Comparison of ENCODE assay signal across 21 cellular contexts in the genomic region with DNA sequence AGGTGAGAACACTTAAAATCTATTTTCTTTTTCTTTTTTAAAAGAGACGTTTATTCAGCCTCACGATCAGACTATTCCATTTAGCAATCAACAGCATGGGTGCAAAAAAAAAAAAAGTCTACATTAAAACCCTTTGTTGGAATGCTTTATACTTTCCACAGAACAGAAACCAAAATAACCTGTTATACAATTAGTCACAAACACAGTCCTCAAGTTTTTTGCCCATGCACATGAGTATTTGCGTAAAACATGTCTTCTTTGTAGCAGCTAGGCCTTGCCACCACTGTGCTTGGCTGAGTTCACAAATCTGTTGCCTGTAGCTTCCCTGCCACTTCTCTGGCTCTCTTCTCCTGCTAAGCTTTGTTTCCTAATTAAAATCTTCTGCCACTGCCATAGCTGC. TPM values are rescaled to one million over a fixed set of nuclear protein-coding genes. Genes with fewer than 3 reads are reported as not detected.
DNase-seq lines count a peak whose midpoint lies in the region; ATAC-seq, FAIRE-seq and TF ChIP-seq lines count a peak whose summit lies in the region.
"Had no signal": no experiment of that assay in that cellular context is flagged by ENCODE, and none has a peak within 500 bp of the region (broad histone marks: within the 10 kb centered on the region; RNA-seq: fewer than 3 reads in every experiment).

No MANE protein-coding gene starts in this region.

- no peaks in the 10 kb centered on the region; a peak in 1 of 5 replicates for H3K27me3 ChIP-seq in HepG2 (ENCODE audit: control insufficient read depth in 1 of 2, insufficient read depth in 2 of 2, low read length in 2 of 2)
- H3K27me3 ChIP-seq: BLaER1 treated with 17β-estradiol and CSF1 and Interleukin-3, amounts not matched to agents 10 nM and 100 nM; body of pancreas; Peyer's patch had no signal

- intact Hi-C loops in HepG2 (cut with micrococcal nuclease; ENCODE audit: unreplicated experiment): no loop called here

- no peak for TF ChIP-seq POLR2A in HepG2 (IDR thresholded peaks at IDR 0.05; ENCODE audit: insufficient read depth in 1 of 2, low read depth in 2 of 2, low read length in 2 of 2)

- no peaks in the 10 kb centered on the region for H3K4me1 ChIP-seq in HepG2 (ENCODE audit: insufficient read depth, low read length)
- H3K4me1 ChIP-seq: body of pancreas, foreskin keratinocyte, Peyer's patch had no signal

- WGBS in HepG2 (ENCODE audit: low lambda C conversion rate): 53% methylated on average over 3 of the region's 3 CpGs

- CTCF ChIA-PET in T-cell (lab: Charles Lee) (interaction anchor here (0.7 to 2.0 kb wide), 7 partner anchors 12 to 115 kb away, joined by 3 to 12 read pairs (median 3); a partner anchor contains a TSS), HepG2 (lab: Yijun Ruan, JAX; ENCODE audit: low intra/inter-chr PET ratio, low total read pairs) (no interaction called here)

- no peaks in the 10 kb centered on the region for H3K36me3 ChIP-seq in HepG2 (replicated peaks in 1 of 2; ENCODE audit: control insufficient read depth in 1 of 2, insufficient read depth in 2 of 2, low read length in 2 of 2)
- H3K36me3 ChIP-seq: BLaER1 treated with 17β-estradiol and CSF1 and Interleukin-3, amounts not matched to agents 10 nM and 100 nM; Peyer's patch had no signal

- no peak overlapping the region for H2AFZ ChIP-seq in HepG2 (ENCODE audit: low read length)

- no peak for DNase-seq in activated T-cell treated with anti-CD3 and anti-CD28 coated beads, Interleukin-2, amount 50 U/mL, for 24 hours
- no peak for DNase-seq in activated T-cell treated with anti-CD3 and anti-CD28 coated beads, Interleukin-2, amount 50 U/mL, for 1 hour
- peak in 1 of 34 experiments; percentile 23 for DNase-seq in T-cell
- DNase-seq in activated naive CD8-positive, alpha-beta T cell treated with anti-CD3 and anti-CD28 coated beads, Interleukin-2, amount 10 ng/mL, durations not matched to agents 7 days and 5 days: no peak
- DNase-seq in nephron progenitor cell: no peak
- DNase-seq in HuH-7 (ENCODE audit: low spot score): no peak
- DNase-seq in HepG2 (ENCODE audit: low spot score): no peak
- DNase-seq: body of pancreas; effector CD4-positive, alpha-beta T cell; foreskin keratinocyte; left cardiac atrium; NCI-H187; NCI-H524 treated with DMSO at 0.1 percent for 48 hours; occipital lobe; Peyer's patch; SIG-M5; SW 1271 had no signal

- BruUV-seq in HepG2 (replicated peaks; lab: Mats Ljungman, UMichigan): no TSS peak

- H3K9me3 Mint-ChIP-seq in activated T-cell treated with anti-CD3 and anti-CD28 coated beads, Interleukin-2, amount 50 U/mL, for 24 hours: peaks cover 3% of the 10 kb centered on the region
- H3K9me3 Mint-ChIP-seq in T-cell: peaks cover 0 to 5% (median 4%) of the 10 kb centered on the region in 3 donors
- no peaks in the 10 kb centered on the region for H3K9me3 Mint-ChIP-seq in activated naive CD8-positive, alpha-beta T cell treated with anti-CD3 and anti-CD28 coated beads, Interleukin-2, amount 10 ng/mL, durations not matched to agents 7 days and 5 days
- H3K9me3 Mint-ChIP-seq in nephron progenitor cell: no peaks in the 10 kb centered on the region

- no peak for TF ChIP-seq RAD21 in HepG2 (CRISPR knock-in tag; IDR thresholded peaks at IDR 0.05)

- in situ Hi-C loops in HepG2 (cut with HindIII; ENCODE audit: extremely low pct_ligation_motif_present, low pct_unique_long_range_greater_than_20kb): loop anchor here (25.0 kb wide), 1 partner anchor 90 kb away; a partner anchor contains a TSS

- no peak overlapping the region for H3K4me3 ChIP-seq in HepG2 (replicated peaks in 1 of 3; ENCODE audit: insufficient read depth in 1 of 3, low read depth in 2 of 3, low read length in 3 of 3)
- H3K4me3 ChIP-seq: BLaER1 treated with 17β-estradiol and CSF1 and Interleukin-3, amounts not matched to agents 10 nM and 100 nM; body of pancreas; Peyer's patch had no signal

- H3K9me3 ChIP-seq in HepG2 (ENCODE audit: low read length): no peaks in the 10 kb centered on the region
- H3K9me3 ChIP-seq: BLaER1 treated with 17β-estradiol and CSF1 and Interleukin-3, amounts not matched to agents 10 nM and 100 nM; body of pancreas; Peyer's patch had no signal

- H3K36me3 Mint-ChIP-seq in activated T-cell treated with anti-CD3 and anti-CD28 coated beads, Interleukin-2, amount 50 U/mL, for 24 hours (ENCODE audit: low read depth): peaks cover 14% of the 10 kb centered on the region
- H3K36me3 Mint-ChIP-seq in T-cell (peaks cover 18% of the 10 kb centered on the region), nephron progenitor cell (ENCODE audit: low read depth) (peaks cover 4% of the 10 kb centered on the region)
- H3K36me3 Mint-ChIP-seq in activated naive CD8-positive, alpha-beta T cell treated with anti-CD3 and anti-CD28 coated beads, Interleukin-2, amount 10 ng/mL, durations not matched to agents 7 days and 5 days: peaks cover 12% of the 10 kb centered on the region
- H3K36me3 Mint-ChIP-seq: memory B cell had no signal

- H3K9ac ChIP-seq in HepG2 (ENCODE audit: insufficient read depth, low read depth, low read length): no peak overlapping the region
- H3K9ac ChIP-seq: BLaER1 treated with 17β-estradiol and CSF1 and Interleukin-3, amounts not matched to agents 10 nM and 100 nM had no signal

- ATAC-seq in T-cell (replicated peaks in 1 of 4): no peak
- ATAC-seq in activated naive CD8-positive, alpha-beta T cell treated with anti-CD3 and anti-CD28 coated beads, Interleukin-2, amount 10 ng/mL, durations not matched to agents 7 days and 5 days (ENCODE audit: low read depth): no peak
- no peak for ATAC-seq in GM19397 (IDR thresholded peaks at IDR 0.05; ENCODE audit: unreplicated experiment)
- ATAC-seq in HepG2: no peak
- ATAC-seq: body of pancreas, foreskin keratinocyte, left cardiac atrium had no signal

- H3K27ac Mint-ChIP-seq in activated T-cell treated with anti-CD3 and anti-CD28 coated beads, Interleukin-2, amount 50 U/mL, for 24 hours: peak overlapping the region; percentile 96
- H3K27ac Mint-ChIP-seq in T-cell (peak overlapping the region; percentile 90 to 96), nephron progenitor cell (peak overlapping the region; percentile 72)
- peak overlapping the region; percentile 87 for H3K27ac Mint-ChIP-seq in activated naive CD8-positive, alpha-beta T cell treated with anti-CD3 and anti-CD28 coated beads, Interleukin-2, amount 10 ng/mL, durations not matched to agents 7 days and 5 days
- H3K27ac Mint-ChIP-seq: memory B cell had no signal

- no peaks in the 10 kb centered on the region for H3K79me2 ChIP-seq in HepG2 (ENCODE audit: insufficient read depth, low read length)

- no peaks in the 10 kb centered on the region for H4K20me1 ChIP-seq in HepG2 (ENCODE audit: insufficient read depth, low read length)
- H4K20me1 ChIP-seq: BLaER1 treated with 17β-estradiol and CSF1 and Interleukin-3, amounts not matched to agents 10 nM and 100 nM had no signal

- no peaks in the 10 kb centered on the region for H3K27me3 Mint-ChIP-seq in activated T-cell treated with anti-CD3 and anti-CD28 coated beads, Interleukin-2, amount 50 U/mL, for 24 hours
- no peaks in the 10 kb centered on the region for H3K27me3 Mint-ChIP-seq in T-cell
- no peaks in the 10 kb centered on the region for H3K27me3 Mint-ChIP-seq in activated naive CD8-positive, alpha-beta T cell treated with anti-CD3 and anti-CD28 coated beads, Interleukin-2, amount 10 ng/mL, durations not matched to agents 7 days and 5 days
- no peaks in the 10 kb centered on the region for H3K27me3 Mint-ChIP-seq in nephron progenitor cell (ENCODE audit: low read depth, poor library complexity)
- H3K27me3 Mint-ChIP-seq: memory B cell had no signal

- no peak for TF ChIP-seq EP300 in HepG2 (IDR thresholded peaks at IDR 0.05; ENCODE audit: low read depth in 2 of 2, low read length in 2 of 2)
- no peak for TF ChIP-seq EP300 in HepG2 (CRISPR knock-in tag; IDR thresholded peaks at IDR 0.05; ENCODE audit: borderline replicate concordance)

- TF ChIP-seq CTCF in nephron progenitor cell (IDR thresholded peaks at IDR 0.05) (no peak), HepG2 (CRISPR knock-in tag; IDR thresholded peaks at IDR 0.05) (no peak)

- H3K4me3 Mint-ChIP-seq in activated T-cell treated with anti-CD3 and anti-CD28 coated beads, Interleukin-2, amount 50 U/mL, for 24 hours: peak overlapping the region; percentile 56
- H3K4me3 Mint-ChIP-seq in T-cell: peak overlapping the region in 2 of 3 donors; percentile 2 to 61
- H3K4me3 Mint-ChIP-seq in activated naive CD8-positive, alpha-beta T cell treated with anti-CD3 and anti-CD28 coated beads, Interleukin-2, amount 10 ng/mL, durations not matched to agents 7 days and 5 days: peak overlapping the region; percentile 36
- H3K4me3 Mint-ChIP-seq in nephron progenitor cell: no peak overlapping the region
- H3K4me3 Mint-ChIP-seq: memory B cell had no signal

- no peak for FAIRE-seq in HepG2 (lab: Jason Lieb, UNC)
- FAIRE-seq: urothelium cell line had no signal

- H3K4me2 ChIP-seq in HepG2 (ENCODE audit: low read depth, low read length): no peak overlapping the region
- H3K4me2 ChIP-seq: BLaER1 treated with 17β-estradiol and CSF1 and Interleukin-3, amounts not matched to agents 10 nM and 100 nM had no signal

- POLR2A ChIA-PET in T-cell (lab: Charles Lee): interaction anchor here (0.6 to 1.1 kb wide), 3 partner anchors 19 to 76 kb away, joined by 3 to 4 read pairs (median 3); no protein-coding TSS in a partner anchor
- POLR2A ChIA-PET in activated naive CD8-positive, alpha-beta T cell treated with anti-CD3 and anti-CD28 coated beads, Interleukin-2, amount 10 ng/mL, durations not matched to agents 7 days and 5 days (lab: Charles Lee): interaction anchor here (0.6 to 1.7 kb wide), 4 partner anchors 11 to 77 kb away, joined by 3 to 4 read pairs (median 4); a partner anchor contains a TSS
- POLR2A ChIA-PET in HepG2 (lab: Yijun Ruan, JAX): no interaction called here

- H3K27ac ChIP-seq in HepG2 (ENCODE audit: extremely low read length, insufficient read depth, low read length): no peak overlapping the region
- H3K27ac ChIP-seq: BLaER1 treated with 17β-estradiol and CSF1 and Interleukin-3, amounts not matched to agents 10 nM and 100 nM; body of pancreas; foreskin keratinocyte had no signal

- H3K4me1 Mint-ChIP-seq in activated T-cell treated with anti-CD3 and anti-CD28 coated beads, Interleukin-2, amount 50 U/mL, for 24 hours (ENCODE audit: low read depth): peaks cover 52% of the 10 kb centered on the region
- H3K4me1 Mint-ChIP-seq in T-cell: peaks cover 34 to 55% (median 55%) of the 10 kb centered on the region in 3 donors
- H3K4me1 Mint-ChIP-seq in activated naive CD8-positive, alpha-beta T cell treated with anti-CD3 and anti-CD28 coated beads, Interleukin-2, amount 10 ng/mL, durations not matched to agents 7 days and 5 days: peaks cover 15% of the 10 kb centered on the region
- H3K4me1 Mint-ChIP-seq in nephron progenitor cell: peaks cover 4% of the 10 kb centered on the region
- H3K4me1 Mint-ChIP-seq: memory B cell had no signal

RNA-seq across cellular contexts. Expression of a gene that starts 37.8 kb away (rescaled TPM):
- total RNA-seq in T-cell (10 to 100 TPM; 11.9 to 80.4 (median 28.0) TPM), HepG2 (2016; rRNA removed; fragmentation: Illumina TruSeq; extraction: Trizol) (1.2 and 1.6 TPM in 2 replicates)
- total RNA-seq in activated naive CD8-positive, alpha-beta T cell treated with anti-CD3 and anti-CD28 coated beads, Interleukin-2, amount 10 ng/mL, durations not matched to agents 7 days and 5 days: 10 to 100 TPM; 14.4 to 16.1 TPM
- total RNA-seq in HepG2 (2016; cell fraction: cytosol; rRNA removed; fragmentation: Illumina TruSeq; extraction: Trizol; ENCODE audit: low read depth): 1.3 TPM in 1 of 2 replicates, not detected in the other
- 0.91 and 1.3 TPM in 2 replicates for total RNA-seq in HepG2 (2016; cell fraction: insoluble cytoplasmic fraction; rRNA removed; fragmentation: Illumina TruSeq; extraction: Trizol)
- 0.87 and 1.3 TPM in 2 replicates for total RNA-seq in HepG2 (2016; cell fraction: membrane; rRNA removed; fragmentation: Illumina TruSeq; extraction: Trizol)
- total RNA-seq in HepG2 (2016; cell fraction: nucleus; rRNA removed; fragmentation: Illumina TruSeq; extraction: Trizol): 1.4 and 1.8 TPM in 2 replicates
- 0.51 and 1.7 TPM in 2 replicates for polyA plus RNA-seq in HepG2 (2011; rRNA removed)
- 0.52 and 0.58 TPM in 2 replicates for polyA plus RNA-seq in HepG2 (2011; cell fraction: cytosol; rRNA removed)
- polyA plus RNA-seq in HepG2 (2011; cell fraction: nucleus; rRNA removed): 0.66 and 1.4 TPM in 2 replicates
- 0.49 and 0.91 TPM in 2 replicates for polyA plus RNA-seq in HepG2 (2012)
- polyA plus RNA-seq in HepG2 (2016; cell fraction: cytosol; fragmentation: Illumina TruSeq; extraction: Trizol; ENCODE audit: low read depth): 0.19 and 0.29 TPM in 2 replicates
- 1.1 and 1.9 TPM in 2 replicates for polyA plus RNA-seq in HepG2 (2016; cell fraction: insoluble cytoplasmic fraction; fragmentation: Illumina TruSeq; extraction: Trizol; ENCODE audit: low read depth)
- polyA plus RNA-seq in HepG2 (2016; cell fraction: membrane; fragmentation: Illumina TruSeq; extraction: Trizol; ENCODE audit: low read depth): 1.2 TPM in 2 replicates
- 0.57 and 1.5 TPM in 2 replicates for polyA plus RNA-seq in HepG2 (2016; cell fraction: nucleus; fragmentation: Illumina TruSeq; extraction: Trizol; ENCODE audit: insufficient read depth, low read depth)
- polyA minus RNA-seq in HepG2 (2011; rRNA and poly(A)+ RNA removed; ENCODE audit: low replicate concordance): 0.56 and 1.6 TPM in 2 replicates
- 0.69 TPM in 1 of 2 replicates, not detected in the other for polyA minus RNA-seq in HepG2 (2011; cell fraction: cytosol; rRNA and poly(A)+ RNA removed)
- polyA minus RNA-seq in HepG2 (2011; cell fraction: nucleus; rRNA and poly(A)+ RNA removed): 0.64 and 0.87 TPM in 2 replicates
